Comparison of ENCODE assay signal across 18 cellular contexts in genomic region chr17:59488805-59489204, GRCh38.
A peak's percentile ranks its signal among the peaks of the same experiment; 100 is the strongest.
DNase-seq lines count a peak whose midpoint lies in the region; ATAC-seq, FAIRE-seq and TF ChIP-seq lines count a peak whose summit lies in the region.
"Had no signal": no experiment of that assay in that cellular context is flagged by ENCODE, and none has a peak within 500 bp of the region (broad histone marks: within the 10 kb centered on the region; RNA-seq: fewer than 3 reads in every experiment).

No MANE protein-coding gene starts in this region.

- H3K27ac ChIP-seq in K562 (ENCODE audit: extremely low read depth, low read depth, low read length) = no peak overlapping the region
- H3K27ac ChIP-seq: BLaER1, HL-60 had no signal

- peaks cover 9% of the 10 kb centered on the region for H3K4me1 Mint-ChIP-seq in activated CD8-positive, alpha-beta memory T cell treated with anti-CD3 and anti-CD28 coated beads, Interleukin-2, amount 10 ng/mL, durations not matched to agents 7 days and 5 days
- peaks cover 6% of the 10 kb centered on the region for H3K4me1 Mint-ChIP-seq in type B pancreatic cell (ENCODE audit: unreplicated experiment)
- peaks cover 1% of the 10 kb centered on the region for H3K4me1 Mint-ChIP-seq in activated naive CD8-positive, alpha-beta T cell treated with anti-CD3 and anti-CD28 coated beads, Interleukin-2, amount 50 U/mL, for 24 hours

- H3K27me3 Mint-ChIP-seq in activated CD8-positive, alpha-beta memory T cell treated with anti-CD3 and anti-CD28 coated beads, Interleukin-2, amount 10 ng/mL, durations not matched to agents 7 days and 5 days = peaks cover 34% of the 10 kb centered on the region
- no peaks in the 10 kb centered on the region for H3K27me3 Mint-ChIP-seq in type B pancreatic cell
- H3K27me3 Mint-ChIP-seq in activated naive CD8-positive, alpha-beta T cell treated with anti-CD3 and anti-CD28 coated beads, Interleukin-2, amount 50 U/mL, for 24 hours = peaks cover 11% of the 10 kb centered on the region

- peaks cover 2% of the 10 kb centered on the region for H3K36me3 Mint-ChIP-seq in activated CD8-positive, alpha-beta memory T cell treated with anti-CD3 and anti-CD28 coated beads, Interleukin-2, amount 10 ng/mL, durations not matched to agents 7 days and 5 days
- no peaks in the 10 kb centered on the region for H3K36me3 Mint-ChIP-seq in type B pancreatic cell
- H3K36me3 Mint-ChIP-seq in activated naive CD8-positive, alpha-beta T cell treated with anti-CD3 and anti-CD28 coated beads, Interleukin-2, amount 50 U/mL, for 24 hours (ENCODE audit: low read depth) = no peaks in the 10 kb centered on the region
- H3K36me3 Mint-ChIP-seq: CD14-positive monocyte; CD4-positive, alpha-beta memory T cell had no signal

- DNase-seq in activated CD8-positive, alpha-beta memory T cell treated with anti-CD3 and anti-CD28 coated beads, Interleukin-2, amount 50 U/mL, for 48 hours = peak; percentile 7
- DNase-seq in activated CD8-positive, alpha-beta memory T cell treated with anti-CD3 and anti-CD28 coated beads, Interleukin-2, amount 10 ng/mL, durations not matched to agents 7 days and 5 days = no peak
- no peak for DNase-seq in HEK293T (ENCODE audit: extremely low spot score)
- DNase-seq in K562 (ENCODE audit: extremely low read depth in 1 of 4, low spot score in 3 of 4) = no peak
- DNase-seq in type B pancreatic cell (ENCODE audit: extremely low spot score, unreplicated experiment) = peak; percentile 15
- DNase-seq in activated naive CD8-positive, alpha-beta T cell treated with anti-CD3 and anti-CD28 coated beads, Interleukin-2, amount 50 U/mL, for 24 hours = no peak
- no peak for DNase-seq in activated CD4-positive, alpha-beta T cell treated with anti-CD3 and anti-CD28 coated beads for 4 hours
- DNase-seq: 8988T; CD4-positive, alpha-beta memory T cell; DMS153; DMS79; GDM1; H9 had no signal

- intact Hi-C loops in K562 (cut with micrococcal nuclease) = no loop called here

- TF ChIP-seq CTCF in K562 (IDR thresholded peaks at IDR 0.05 in 2 of 3, conservative IDR thresholded peaks at IDR 0.05 in 1 of 3; ENCODE audit: insufficient read depth in 2 of 3, low read depth in 1 of 3, low read length in 3 of 3) = no peak
- no peak for TF ChIP-seq CTCF in type B pancreatic cell (conservative IDR thresholded peaks at IDR 0.05)

- no peaks in the 10 kb centered on the region for H3K4me1 ChIP-seq in K562 (replicated peaks in 1 of 2; ENCODE audit: control insufficient read depth in 2 of 2, insufficient read depth in 2 of 2, low read length in 2 of 2)
- H3K4me1 ChIP-seq: BLaER1 had no signal

- no peak overlapping the region for H2AFZ ChIP-seq in K562 (ENCODE audit: low read depth, low read length)

- CTCF ChIA-PET in activated CD8-positive, alpha-beta memory T cell treated with anti-CD3 and anti-CD28 coated beads, Interleukin-2, amount 10 ng/mL, durations not matched to agents 7 days and 5 days (lab: Charles Lee) = interaction anchor here (1.5 kb wide), 1 partner anchor 263 kb away, joined by 3 read pairs; no protein-coding TSS in a partner anchor
- CTCF ChIA-PET in HEK293T (lab: Yijun Ruan, JAX) = no interaction called here
- CTCF ChIA-PET in K562 (lab: Yijun Ruan, JAX; ENCODE audit: low intra/inter-chr PET ratio) = no interaction called here

- H3K9ac ChIP-seq in K562 (ENCODE audit: insufficient read depth in 1 of 2, low read depth in 2 of 2, low read length in 2 of 2) = no peak overlapping the region
- H3K9ac ChIP-seq: BLaER1 had no signal

- no peaks in the 10 kb centered on the region for H3K9me1 ChIP-seq in K562 (ENCODE audit: control insufficient read depth, insufficient read depth, low read length)

- H3K27me3 ChIP-seq in K562 (ENCODE audit: control insufficient read depth in 2 of 2, insufficient read depth in 2 of 2, low read length in 2 of 2) = peaks cover 8 to 11% of the 10 kb centered on the region in 2 experiments
- H3K27me3 ChIP-seq: BLaER1 had no signal

- no peak overlapping the region for H3K4me3 ChIP-seq in K562
- H3K4me3 ChIP-seq: BLaER1 had no signal

- POLR2A ChIA-PET in HEK293T (lab: Yijun Ruan, JAX) (no interaction called here), K562 (lab: Yijun Ruan, JAX) (interaction anchor here (0.6 to 1.0 kb wide), 2 partner anchors 25 to 920 kb away, joined by 3 read pairs; no protein-coding TSS in a partner anchor)

- no peaks in the 10 kb centered on the region for H3K9me3 ChIP-seq in K562 (replicated peaks; ENCODE audit: control insufficient read depth, insufficient read depth, low read depth, low read length)
- H3K9me3 ChIP-seq: BLaER1 had no signal

- no peak for TF ChIP-seq RAD21 in K562 (CRISPR knock-in tag; conservative IDR thresholded peaks at IDR 0.05 in 1 of 2, IDR thresholded peaks at IDR 0.05 in 1 of 2)

- ATAC-seq in activated CD8-positive, alpha-beta memory T cell treated with anti-CD3 and anti-CD28 coated beads, Interleukin-2, amount 10 ng/mL, durations not matched to agents 7 days and 5 days = no peak
- no peak for ATAC-seq in K562
- no peak for ATAC-seq in GM21529 (IDR thresholded peaks at IDR 0.05; ENCODE audit: unreplicated experiment)
- ATAC-seq in activated naive CD8-positive, alpha-beta T cell treated with anti-CD3 and anti-CD28 coated beads, Interleukin-2, amount 50 U/mL, for 24 hours = no peak

- no peaks in the 10 kb centered on the region for H4K20me1 ChIP-seq in K562 (replicated peaks; ENCODE audit: control insufficient read depth, insufficient read depth, low read length)
- H4K20me1 ChIP-seq: BLaER1 had no signal

- no peak overlapping the region for H3K4me2 ChIP-seq in K562 (ENCODE audit: insufficient read depth, low read length)
- H3K4me2 ChIP-seq: BLaER1 had no signal

- no peak for TF ChIP-seq POLR2A in K562 (conservative IDR thresholded peaks at IDR 0.05)

- no peaks in the 10 kb centered on the region for H3K79me2 ChIP-seq in K562 (ENCODE audit: control insufficient read depth, insufficient read depth, low read length)

- H3K9me3 Mint-ChIP-seq in activated CD8-positive, alpha-beta memory T cell treated with anti-CD3 and anti-CD28 coated beads, Interleukin-2, amount 10 ng/mL, durations not matched to agents 7 days and 5 days (ENCODE audit: low read depth) = no peaks in the 10 kb centered on the region
- peaks cover 1% of the 10 kb centered on the region for H3K9me3 Mint-ChIP-seq in type B pancreatic cell
- H3K9me3 Mint-ChIP-seq in activated naive CD8-positive, alpha-beta T cell treated with anti-CD3 and anti-CD28 coated beads, Interleukin-2, amount 50 U/mL, for 24 hours = no peaks in the 10 kb centered on the region
- H3K9me3 Mint-ChIP-seq: CD4-positive, alpha-beta memory T cell; H9 had no signal

- H3K36me3 ChIP-seq in K562 (ENCODE audit: control insufficient read depth, insufficient read depth, low read length) = no peaks in the 10 kb centered on the region
- H3K36me3 ChIP-seq: BLaER1 had no signal

- no peak overlapping the region for H3K4me3 Mint-ChIP-seq in activated CD8-positive, alpha-beta memory T cell treated with anti-CD3 and anti-CD28 coated beads, Interleukin-2, amount 10 ng/mL, durations not matched to agents 7 days and 5 days
- no peak overlapping the region for H3K4me3 Mint-ChIP-seq in type B pancreatic cell
- no peak overlapping the region for H3K4me3 Mint-ChIP-seq in activated naive CD8-positive, alpha-beta T cell treated with anti-CD3 and anti-CD28 coated beads, Interleukin-2, amount 50 U/mL, for 24 hours
- H3K4me3 Mint-ChIP-seq: CD14-positive monocyte; CD4-positive, alpha-beta memory T cell; H9 had no signal

- no peak overlapping the region for H3K27ac Mint-ChIP-seq in activated CD8-positive, alpha-beta memory T cell treated with anti-CD3 and anti-CD28 coated beads, Interleukin-2, amount 10 ng/mL, durations not matched to agents 7 days and 5 days
- no peak overlapping the region for H3K27ac Mint-ChIP-seq in type B pancreatic cell
- H3K27ac Mint-ChIP-seq in activated naive CD8-positive, alpha-beta T cell treated with anti-CD3 and anti-CD28 coated beads, Interleukin-2, amount 50 U/mL, for 24 hours = no peak overlapping the region
- H3K27ac Mint-ChIP-seq: CD14-positive monocyte; CD4-positive, alpha-beta memory T cell; H9 had no signal

- no peak for FAIRE-seq in K562 (lab: Jason Lieb, UNC)
- FAIRE-seq: H1 had no signal

- BruUV-seq in K562 (replicated peaks; lab: Mats Ljungman, UMichigan) = no TSS peak

- in situ Hi-C loops in K562 (cut with MboI) = no loop called here

- no peak for TF ChIP-seq EP300 in K562 (IDR thresholded peaks at IDR 0.05; ENCODE audit: low read length)

- 10% methylated on average over 5 of the region's 5 CpGs for WGBS in K562 (ENCODE audit: insufficient coverage, low coverage, missing lambda C conversion rate)

TF ChIP-seq in HEK293T, 16 proteins besides CTCF, POLR2A, EP300 and RAD21:
- TF ChIP-seq ARNT (IDR thresholded peaks at IDR 0.05) (no peak), PKNOX1 (IDR thresholded peaks at IDR 0.05) (peak; percentile 77)

TF ChIP-seq in K562, 482 proteins besides CTCF, POLR2A, EP300 and RAD21 (continues in another document):
- TF ChIP-seq HMGXB4 (CRISPR knock-in tag; IDR thresholded peaks at IDR 0.05) (no peak), E2F1 (CRISPR knock-in tag; IDR thresholded peaks at IDR 0.05) (no peak), MYBL2 (IDR thresholded peaks at IDR 0.05; ENCODE audit: low read depth) (no peak), MYBL2 (CRISPR knock-in tag; IDR thresholded peaks at IDR 0.05; ENCODE audit: borderline replicate concordance) (no peak)

Comparison
In these comparisons a context has a peak if more than half of its experiments do, and no peak if none do; other contexts are left out.
1. DNase-seq: peak in activated CD8-positive, alpha-beta memory T cell treated with anti-CD3 and anti-CD28 coated beads, Interleukin-2, amount 50 U/mL, for 48 hours (single experiment) and type B pancreatic cell (single experiment); none in activated CD8-positive, alpha-beta memory T cell treated with anti-CD3 and anti-CD28 coated beads, Interleukin-2, amount 10 ng/mL, durations not matched to agents 7 days and 5 days (single experiment), HEK293T (single experiment), K562 (0 of 4), activated naive CD8-positive, alpha-beta T cell treated with anti-CD3 and anti-CD28 coated beads, Interleukin-2, amount 50 U/mL, for 24 hours (single experiment) and activated CD4-positive, alpha-beta T cell treated with anti-CD3 and anti-CD28 coated beads for 4 hours (0 of 2).